Comparison of ENCODE assay signal across 23 cellular contexts in the genomic region with DNA sequence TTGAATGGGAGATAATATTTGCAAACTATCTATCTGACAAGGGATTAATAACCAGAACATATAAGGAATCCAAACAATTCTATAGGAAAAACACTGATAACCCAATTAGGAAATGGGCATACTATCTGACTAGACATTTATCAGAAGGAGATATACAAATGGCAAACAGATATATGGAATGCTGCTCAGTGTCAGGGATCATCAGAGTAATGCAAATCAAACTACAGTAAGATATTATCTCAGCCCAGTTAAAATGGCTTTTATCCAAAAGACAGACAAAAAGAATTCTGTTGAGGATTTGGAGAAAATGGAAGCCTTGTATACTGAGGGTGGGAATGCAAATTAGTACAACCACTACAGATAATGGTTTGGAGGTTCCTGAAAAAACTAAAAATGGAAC.
"Had no signal": no experiment of that assay in that cellular context is flagged by ENCODE, and none has a peak within 500 bp of the region (broad histone marks: within the 10 kb centered on the region; RNA-seq: fewer than 3 reads in every experiment).

No MANE protein-coding gene starts in this region.

- H3K9me3 ChIP-seq: neutrophil, ovary, right lobe of liver, vagina had no signal

- H3K36me3 ChIP-seq: left ventricle myocardium inferior, neural progenitor cell, neutrophil, ovary, right atrium auricular region, right lobe of liver, tibial nerve, vagina had no signal

- ATAC-seq: natural killer cell; right lobe of liver; stimulated activated naive B cell treated with anti-CD40 and anti-IgM and Interleukin-4, amounts not matched to agents 10 μg/mL and 1 μg/mL and 100 μg/mL, for 72 hours; stimulated activated naive CD8-positive, alpha-beta T cell treated with anti-CD3 and anti-CD28 coated beads, Interleukin-15, amount 100 ng/mL, for 72 hours had no signal

- DNase-seq: hypothalamus; immature natural killer cell; left ventricle myocardium inferior; mesendoderm; naive B cell; natural killer cell; nephron progenitor cell; occipital lobe; ovary; right lobe of liver; stimulated activated CD4-positive, alpha-beta T cell treated with anti-CD3 and anti-CD28 coated beads, Interleukin-12 subunit alpha, Interleukin-12 subunit beta, amount 100 ng/mL, for 4 hours; stimulated activated CD4-positive, alpha-beta T cell treated with anti-CD3 and anti-CD28 coated beads, Interleukin-15, amount 100 ng/mL, for 24 hours; stimulated activated CD4-positive, alpha-beta T cell treated with anti-CD3 and anti-CD28 coated beads, Interleukin-2, amount 100 ng/mL, for 24 hours; stimulated activated CD4-positive, alpha-beta T cell treated with anti-CD3 and anti-CD28 coated beads, Interleukin-4, amount 100 ng/mL, for 1 hour; stimulated activated naive B cell treated with anti-CD40 and anti-IgM and Interleukin-4, amounts not matched to agents 10 μg/mL and 1 μg/mL and 100 μg/mL, for 72 hours; stimulated activated naive CD8-positive, alpha-beta T cell treated with anti-CD3 and anti-CD28 coated beads, Interleukin-15, amount 100 ng/mL, for 72 hours; substantia nigra had no signal

- H3K9ac ChIP-seq: neural progenitor cell had no signal

- H3K27me3 ChIP-seq: neural progenitor cell, neutrophil, ovary, right atrium auricular region, right lobe of liver, tibial nerve, vagina had no signal

- H3K4me1 ChIP-seq: left ventricle myocardium inferior, neural progenitor cell, right atrium auricular region, tibial nerve, vagina had no signal

- H3K27ac ChIP-seq: left ventricle myocardium inferior, neural progenitor cell, neutrophil, ovary, right atrium auricular region, right lobe of liver, tibial nerve, vagina had no signal

- H3K4me3 ChIP-seq: left ventricle myocardium inferior, lung, neural progenitor cell, ovary, right atrium auricular region, right lobe of liver, tibial nerve, vagina had no signal

- H3K4me2 ChIP-seq: neural progenitor cell had no signal

- H2AFZ ChIP-seq: neural progenitor cell had no signal
